In genomic region chr1:86155061-86155806, GRCh38 we compare ENCODE assay signal across 10 cellular contexts. TPM values are rescaled to one million over a fixed set of nuclear protein-coding genes. Genes with fewer than 3 reads are reported as not detected.
DNase-seq lines count a peak whose midpoint lies in the region; ATAC-seq and TF ChIP-seq lines count a peak whose summit lies in the region.
"Had no signal": no experiment of that assay in that cellular context is flagged by ENCODE, and none has a peak within 500 bp of the region (broad histone marks: within the 10 kb centered on the region; RNA-seq: fewer than 3 reads in every experiment).

No MANE protein-coding gene starts in this region.

- H3K27me3 ChIP-seq in NT2/D1 (ENCODE audit: insufficient read depth, insufficient read length) (peaks cover 21% of the 10 kb centered on the region), foreskin keratinocyte (peaks cover 43% of the 10 kb centered on the region)

- peak overlapping the region; percentile 69 for H3K4me3 Mint-ChIP-seq in neural crest cell

- no peaks in the 10 kb centered on the region for H3K9me3 ChIP-seq in NT2/D1 (ENCODE audit: insufficient read depth, low read length)

- H3K9me3 Mint-ChIP-seq in neural crest cell: no peaks in the 10 kb centered on the region
- H3K9me3 Mint-ChIP-seq: T-helper 1 cell treated with Interleukin-12 subunit alpha and Interleukin-12 subunit beta and Interleukin-4 antibody, amounts not matched to agents 30 μg/mL and 1 μg/mL, for 36 hours had no signal

- H3K4me1 Mint-ChIP-seq in neural crest cell: peaks cover 20% of the 10 kb centered on the region

- H3K4me1 ChIP-seq in NT2/D1 (ENCODE audit: insufficient read depth, insufficient read length) (peaks cover 7% of the 10 kb centered on the region), foreskin keratinocyte (peaks cover 23% of the 10 kb centered on the region)

- peaks cover 85% of the 10 kb centered on the region for H3K27me3 Mint-ChIP-seq in neural crest cell (ENCODE audit: low read depth)

- H3K27ac Mint-ChIP-seq in neural crest cell (ENCODE audit: unreplicated experiment): no peak overlapping the region
- H3K27ac Mint-ChIP-seq: T-helper 1 cell treated with Interleukin-12 subunit alpha and Interleukin-12 subunit beta and Interleukin-4 antibody, amounts not matched to agents 30 μg/mL and 1 μg/mL, for 36 hours had no signal

- peak overlapping the region; percentile 57 for H3K9ac ChIP-seq in NT2/D1 (ENCODE audit: insufficient read length, low read depth)

- no peak overlapping the region for H3K27ac ChIP-seq in foreskin keratinocyte

- TF ChIP-seq CTCF in AG10803 (conservative IDR thresholded peaks at IDR 0.05; ENCODE audit: low read length) (no peak), foreskin keratinocyte (conservative IDR thresholded peaks at IDR 0.05) (no peak), neural crest cell (conservative IDR thresholded peaks at IDR 0.05) (no peak)

- no peaks in the 10 kb centered on the region for H3K36me3 Mint-ChIP-seq in neural crest cell (ENCODE audit: low read depth)

- H3K4me3 ChIP-seq in AG10803 (ENCODE audit: low read length) (peak overlapping the region; percentile 43), NT2/D1 (ENCODE audit: insufficient read length, low read depth) (peak overlapping the region; percentile 60)

- peak; percentile 46 for DNase-seq in AG10803 (ENCODE audit: low read depth)
- no peak for DNase-seq in NT2/D1 (ENCODE audit: low read depth, low spot score)
- DNase-seq in foreskin keratinocyte: no peak
- peak; percentile 14 for DNase-seq in neural crest cell (ENCODE audit: low read depth, low spot score)
- DNase-seq in hippocampal formation (lab: John Stamatoyannopoulos, UW): no peak
- DNase-seq in NCI-H2107 treated with DMSO at 0.1 percent for 48 hours (lab: John Stamatoyannopoulos, UW; ENCODE audit: unreplicated experiment): no peak
- DNase-seq: effector CD8-positive, alpha-beta T cell had no signal

- H3K36me3 ChIP-seq in NT2/D1 (ENCODE audit: insufficient read depth, insufficient read length, low read length): no peaks in the 10 kb centered on the region

- peak; percentile 20 for ATAC-seq in foreskin keratinocyte
- no peak for ATAC-seq in HG03457 (IDR thresholded peaks at IDR 0.05; ENCODE audit: unreplicated experiment)
- ATAC-seq in HG03460 (IDR thresholded peaks at IDR 0.05; ENCODE audit: unreplicated experiment): no peak

RNA-seq across cellular contexts. Expression of gene COL24A1, which starts 1.3 kb away (rescaled TPM):
- total RNA-seq in foreskin keratinocyte (0.04 and 0.17 TPM in 2 replicates), neural crest cell (0.20 and 0.35 TPM in 2 replicates)
- 0.02 and 0.06 TPM in 2 replicates for polyA plus RNA-seq in foreskin keratinocyte

Comparison
In these comparisons a context has a peak if more than half of its experiments do, and no peak if none do; other contexts are left out.
1. DNase-seq: peak in AG10803 (single experiment) and neural crest cell (single experiment); none in NT2/D1 (single experiment), foreskin keratinocyte (0 of 2), hippocampal formation (0 of 2) and NCI-H2107 treated with DMSO at 0.1 percent for 48 hours (single experiment).